In the genomic region with DNA sequence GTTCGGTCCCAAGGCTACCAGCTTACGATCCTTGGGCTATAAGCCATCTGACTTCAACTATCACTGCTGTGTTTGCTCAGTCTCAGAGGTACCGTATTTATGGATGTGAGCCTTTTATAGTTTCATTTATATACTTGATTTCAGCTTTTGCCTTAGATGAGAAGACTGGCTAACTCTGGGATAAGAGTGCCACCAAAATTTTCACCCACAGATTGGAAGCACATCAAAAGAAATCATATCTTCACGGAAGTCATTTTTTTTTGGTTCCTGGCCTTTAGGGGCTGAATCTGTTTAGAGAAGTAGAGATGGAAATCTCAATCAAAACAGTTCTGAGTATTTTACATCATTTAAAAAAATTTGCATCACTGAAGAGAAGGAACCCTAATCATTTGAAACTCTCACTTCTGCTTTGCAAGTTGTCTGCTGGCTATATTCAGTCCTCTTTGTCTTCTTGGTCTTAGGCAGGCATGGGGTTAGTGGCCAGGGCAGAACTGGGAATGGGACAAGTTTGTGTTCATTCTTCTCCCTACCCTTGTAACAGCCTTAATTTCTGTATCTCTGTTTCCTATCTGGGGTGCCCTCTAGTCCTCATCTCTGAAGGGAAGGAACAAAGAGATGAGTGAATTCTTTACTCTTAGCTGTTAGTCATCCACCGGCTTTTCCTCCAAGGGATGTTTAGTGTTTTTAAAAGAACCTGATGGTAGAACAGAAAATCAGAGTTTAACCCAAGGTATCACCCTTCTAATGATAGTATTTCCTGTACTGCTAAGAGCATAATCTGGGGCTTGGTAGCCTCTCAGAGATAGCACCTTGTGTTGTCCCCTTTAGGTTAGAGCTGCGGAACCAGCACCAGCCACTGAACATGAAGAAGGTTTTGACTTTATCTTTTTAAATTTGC, we compare ENCODE assay signal across 10 cellular contexts. TPM values are rescaled to one million over a fixed set of nuclear protein-coding genes. Genes with fewer than 3 reads are reported as not detected.
DNase-seq lines count a peak whose midpoint lies in the region; ATAC-seq and TF ChIP-seq lines count a peak whose summit lies in the region.
"Had no signal": no experiment of that assay in that cellular context is flagged by ENCODE, and none has a peak within 500 bp of the region (broad histone marks: within the 10 kb centered on the region; RNA-seq: fewer than 3 reads in every experiment).

No MANE protein-coding gene starts in this region.

- H3K9me3 ChIP-seq in colonic mucosa, result no peaks in the 10 kb centered on the region
- H3K9me3 ChIP-seq: heart left ventricle had no signal

- peak overlapping the region; percentile 62 for H3K27ac ChIP-seq in HL-60 (replicated peaks)
- H3K27ac ChIP-seq in colonic mucosa, result peak overlapping the region; percentile 57

- peak; percentile 55 for ATAC-seq in GM18498 (IDR thresholded peaks at IDR 0.05; ENCODE audit: unreplicated experiment)
- ATAC-seq in GM21529 (IDR thresholded peaks at IDR 0.05; ENCODE audit: unreplicated experiment), result peak; percentile 51

- DNase-seq in HL-60 (ENCODE audit: low read depth in 1 of 2, low spot score in 1 of 2), result no peak
- DNase-seq in colonic mucosa, result no peak
- DNase-seq in mesenteric fat pad (ENCODE audit: low spot score), result no peak
- no peak for DNase-seq in A172 (ENCODE audit: low spot score)
- no peak for DNase-seq in stimulated activated CD4-positive, alpha-beta T cell treated with anti-CD3 and anti-CD28 coated beads, Interleukin-1b, Interleukin-23, amount 100 ng/mL, for 48 hours
- DNase-seq in hypothalamus (lab: John Stamatoyannopoulos, UW), result no peak
- DNase-seq: H7, heart left ventricle had no signal

- H3K4me1 ChIP-seq in colonic mucosa, result no peaks in the 10 kb centered on the region

- H3K36me3 ChIP-seq in colonic mucosa, result no peaks in the 10 kb centered on the region
- H3K36me3 ChIP-seq: heart left ventricle had no signal

- intact Hi-C loops in colonic mucosa (cut with DNase I), result no loop called here

- no peaks in the 10 kb centered on the region for H3K27me3 ChIP-seq in HL-60 (ENCODE audit: insufficient read depth, poor library complexity, severe bottlenecking)
- no peaks in the 10 kb centered on the region for H3K27me3 ChIP-seq in colonic mucosa
- H3K27me3 ChIP-seq: heart left ventricle had no signal

- H3K9ac ChIP-seq in colonic mucosa (ENCODE audit: low read depth in 2 of 2, low read length in 2 of 2), result no peak overlapping the region

- TF ChIP-seq CTCF in HL-60 (IDR thresholded peaks at IDR 0.05; ENCODE audit: insufficient read depth, low read length), result no peak
- TF ChIP-seq CTCF in colonic mucosa (IDR thresholded peaks at IDR 0.05), result no peak

- H3K4me3 ChIP-seq in HL-60 (replicated peaks; ENCODE audit: insufficient read depth, low read length) (no peak overlapping the region), colonic mucosa (no peak overlapping the region)

RNA-seq across cellular contexts. Expression of gene TNFAIP8, which starts 14.1 kb away (rescaled TPM):
- 10 to 100 TPM; 11.0 to 12.7 TPM for total RNA-seq in colonic mucosa
- 29.6 TPM for total RNA-seq in mesenteric fat pad
- 13.7 and 18.0 TPM in 2 replicates for total RNA-seq in A172 (2014; rRNA removed; shearing (Covaris generic))
